Comparison of ENCODE assay signal across 2 cellular contexts in the genomic region with DNA sequence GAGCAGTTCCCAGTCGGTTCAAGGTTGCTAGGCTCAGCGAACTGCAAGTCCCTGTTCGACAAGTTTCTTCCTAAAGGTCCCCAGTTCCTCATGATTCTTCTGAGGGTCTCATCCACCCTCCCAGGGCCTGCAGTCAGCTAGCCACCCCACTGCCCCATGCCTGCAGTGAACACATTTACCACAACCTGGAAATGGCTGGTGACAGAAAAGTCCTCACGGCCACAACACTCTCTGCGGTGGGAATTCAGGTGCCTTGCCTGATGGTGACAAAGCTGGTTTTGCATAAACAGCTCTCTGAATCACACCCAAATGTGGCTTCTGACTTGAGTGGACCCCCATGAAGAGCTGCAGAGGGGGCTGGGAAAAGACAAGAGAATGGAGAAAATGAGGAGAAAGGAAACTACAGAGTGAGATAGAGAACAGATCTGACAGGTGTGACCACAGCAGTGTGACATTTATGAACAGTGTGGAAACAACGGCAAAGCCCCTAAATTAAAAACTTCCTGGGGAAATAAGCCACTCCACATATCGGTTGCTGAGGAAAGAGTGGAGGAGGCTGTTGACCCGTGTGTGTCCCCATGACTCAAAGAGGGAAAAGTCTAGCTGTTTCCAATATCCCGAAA.
TF ChIP-seq lines count a peak whose summit lies in the region.

No MANE protein-coding gene starts in this region.

TF ChIP-seq in GM12891, 5 proteins besides CTCF, POLR2A, EP300 and RAD21:
- no peak; the same call in 1 of the 2 replicates for TF ChIP-seq SPI1 (IDR thresholded peaks at IDR 0.05; ENCODE audit: low read depth, low read length)
- peak; percentile 65; the same call in 1 of the 2 replicates for TF ChIP-seq TAF1 (IDR thresholded peaks at IDR 0.05; ENCODE audit: low read depth, low read length)
- TF ChIP-seq POLR2AphosphoS5 (IDR thresholded peaks at IDR 0.05; ENCODE audit: low read depth, low read length): peak; percentile 53; the same call in 1 of the 2 replicates
- TF ChIP-seq POU2F2 (IDR thresholded peaks at IDR 0.05; ENCODE audit: low read depth, low read length): peak; percentile 92
- TF ChIP-seq PAX5 (IDR thresholded peaks at IDR 0.05; ENCODE audit: insufficient read depth, low read length, severe bottlenecking): no peak
TF ChIP-seq in GM12891: peak in this region for 3.

TF ChIP-seq in GM23338, 12 proteins besides CTCF, POLR2A, EP300 and RAD21:
- TF ChIP-seq ZNF114 (CRISPR knock-in tag; IDR thresholded peaks at IDR 0.05) (no peak), JUNB (IDR thresholded peaks at IDR 0.05; ENCODE audit: unreplicated experiment) (no peak), STAT1 (IDR thresholded peaks at IDR 0.05; ENCODE audit: unreplicated experiment) (no peak), EZH2phosphoT487 (IDR thresholded peaks at IDR 0.05; ENCODE audit: unreplicated experiment) (no peak), NANOG (IDR thresholded peaks at IDR 0.05; ENCODE audit: borderline replicate concordance) (no peak), CREB1 (CRISPR knock-in tag; IDR thresholded peaks at IDR 0.05; ENCODE audit: low read depth) (no peak), ZNF331 (CRISPR knock-in tag; IDR thresholded peaks at IDR 0.05; ENCODE audit: low read depth) (no peak), POLR2AphosphoS5 (IDR thresholded peaks at IDR 0.05; ENCODE audit: low read depth) (no peak), EZH2 (IDR thresholded peaks at IDR 0.05; ENCODE audit: low read depth, unreplicated experiment) (no peak)
- TF ChIP-seq, protein P1, sequence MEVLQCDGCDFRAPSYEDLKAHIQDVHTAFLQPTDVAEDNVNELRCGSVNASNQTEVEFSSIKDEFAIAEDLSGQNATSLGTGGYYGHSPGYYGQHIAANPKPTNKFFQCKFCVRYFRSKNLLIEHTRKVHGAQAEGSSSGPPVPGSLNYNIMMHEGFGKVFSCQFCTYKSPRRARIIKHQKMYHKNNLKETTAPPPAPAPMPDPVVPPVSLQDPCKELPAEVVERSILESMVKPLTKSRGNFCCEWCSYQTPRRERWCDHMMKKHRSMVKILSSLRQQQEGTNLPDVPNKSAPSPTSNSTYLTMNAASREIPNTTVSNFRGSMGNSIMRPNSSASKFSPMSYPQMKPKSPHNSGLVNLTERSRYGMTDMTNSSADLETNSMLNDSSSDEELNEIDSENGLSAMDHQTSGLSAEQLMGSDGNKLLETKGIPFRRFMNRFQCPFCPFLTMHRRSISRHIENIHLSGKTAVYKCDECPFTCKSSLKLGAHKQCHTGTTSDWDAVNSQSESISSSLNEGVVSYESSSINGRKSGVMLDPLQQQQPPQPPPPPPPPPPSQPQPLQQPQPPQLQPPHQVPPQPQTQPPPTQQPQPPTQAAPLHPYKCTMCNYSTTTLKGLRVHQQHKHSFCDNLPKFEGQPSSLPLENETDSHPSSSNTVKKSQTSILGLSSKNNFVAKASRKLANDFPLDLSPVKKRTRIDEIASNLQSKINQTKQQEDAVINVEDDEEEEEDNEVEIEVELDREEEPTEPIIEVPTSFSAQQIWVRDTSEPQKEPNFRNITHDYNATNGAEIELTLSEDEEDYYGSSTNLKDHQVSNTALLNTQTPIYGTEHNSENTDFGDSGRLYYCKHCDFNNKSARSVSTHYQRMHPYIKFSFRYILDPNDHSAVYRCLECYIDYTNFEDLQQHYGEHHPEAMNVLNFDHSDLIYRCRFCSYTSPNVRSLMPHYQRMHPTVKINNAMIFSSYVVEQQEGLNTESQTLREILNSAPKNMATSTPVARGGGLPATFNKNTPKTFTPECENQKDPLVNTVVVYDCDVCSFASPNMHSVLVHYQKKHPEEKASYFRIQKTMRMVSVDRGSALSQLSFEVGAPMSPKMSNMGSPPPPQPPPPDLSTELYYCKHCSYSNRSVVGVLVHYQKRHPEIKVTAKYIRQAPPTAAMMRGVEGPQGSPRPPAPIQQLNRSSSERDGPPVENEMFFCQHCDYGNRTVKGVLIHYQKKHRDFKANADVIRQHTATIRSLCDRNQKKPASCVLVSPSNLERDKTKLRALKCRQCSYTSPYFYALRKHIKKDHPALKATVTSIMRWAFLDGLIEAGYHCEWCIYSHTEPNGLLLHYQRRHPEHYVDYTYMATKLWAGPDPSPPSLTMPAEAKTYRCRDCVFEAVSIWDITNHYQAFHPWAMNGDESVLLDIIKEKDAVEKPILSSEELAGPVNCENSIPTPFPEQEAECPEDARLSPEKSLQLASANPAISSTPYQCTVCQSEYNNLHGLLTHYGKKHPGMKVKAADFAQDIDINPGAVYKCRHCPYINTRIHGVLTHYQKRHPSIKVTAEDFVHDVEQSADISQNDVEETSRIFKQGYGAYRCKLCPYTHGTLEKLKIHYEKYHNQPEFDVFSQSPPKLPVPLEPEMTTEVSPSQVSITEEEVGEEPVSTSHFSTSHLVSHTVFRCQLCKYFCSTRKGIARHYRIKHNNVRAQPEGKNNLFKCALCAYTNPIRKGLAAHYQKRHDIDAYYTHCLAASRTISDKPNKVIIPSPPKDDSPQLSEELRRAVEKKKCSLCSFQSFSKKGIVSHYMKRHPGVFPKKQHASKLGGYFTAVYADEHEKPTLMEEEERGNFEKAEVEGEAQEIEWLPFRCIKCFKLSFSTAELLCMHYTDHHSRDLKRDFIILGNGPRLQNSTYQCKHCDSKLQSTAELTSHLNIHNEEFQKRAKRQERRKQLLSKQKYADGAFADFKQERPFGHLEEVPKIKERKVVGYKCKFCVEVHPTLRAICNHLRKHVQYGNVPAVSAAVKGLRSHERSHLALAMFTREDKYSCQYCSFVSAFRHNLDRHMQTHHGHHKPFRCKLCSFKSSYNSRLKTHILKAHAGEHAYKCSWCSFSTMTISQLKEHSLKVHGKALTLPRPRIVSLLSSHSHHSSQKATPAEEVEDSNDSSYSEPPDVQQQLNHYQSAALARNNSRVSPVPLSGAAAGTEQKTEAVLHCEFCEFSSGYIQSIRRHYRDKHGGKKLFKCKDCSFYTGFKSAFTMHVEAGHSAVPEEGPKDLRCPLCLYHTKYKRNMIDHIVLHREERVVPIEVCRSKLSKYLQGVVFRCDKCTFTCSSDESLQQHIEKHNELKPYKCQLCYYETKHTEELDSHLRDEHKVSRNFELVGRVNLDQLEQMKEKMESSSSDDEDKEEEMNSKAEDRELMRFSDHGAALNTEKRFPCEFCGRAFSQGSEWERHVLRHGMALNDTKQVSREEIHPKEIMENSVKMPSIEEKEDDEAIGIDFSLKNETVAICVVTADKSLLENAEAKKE (CRISPR knock-in tag; IDR thresholded peaks at IDR 0.05): no peak
- TF ChIP-seq, protein P2, sequence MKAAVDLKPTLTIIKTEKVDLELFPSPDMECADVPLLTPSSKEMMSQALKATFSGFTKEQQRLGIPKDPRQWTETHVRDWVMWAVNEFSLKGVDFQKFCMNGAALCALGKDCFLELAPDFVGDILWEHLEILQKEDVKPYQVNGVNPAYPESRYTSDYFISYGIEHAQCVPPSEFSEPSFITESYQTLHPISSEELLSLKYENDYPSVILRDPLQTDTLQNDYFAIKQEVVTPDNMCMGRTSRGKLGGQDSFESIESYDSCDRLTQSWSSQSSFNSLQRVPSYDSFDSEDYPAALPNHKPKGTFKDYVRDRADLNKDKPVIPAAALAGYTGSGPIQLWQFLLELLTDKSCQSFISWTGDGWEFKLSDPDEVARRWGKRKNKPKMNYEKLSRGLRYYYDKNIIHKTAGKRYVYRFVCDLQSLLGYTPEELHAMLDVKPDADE (IDR thresholded peaks at IDR 0.05): no peak
- TF ChIP-seq, protein P3, sequence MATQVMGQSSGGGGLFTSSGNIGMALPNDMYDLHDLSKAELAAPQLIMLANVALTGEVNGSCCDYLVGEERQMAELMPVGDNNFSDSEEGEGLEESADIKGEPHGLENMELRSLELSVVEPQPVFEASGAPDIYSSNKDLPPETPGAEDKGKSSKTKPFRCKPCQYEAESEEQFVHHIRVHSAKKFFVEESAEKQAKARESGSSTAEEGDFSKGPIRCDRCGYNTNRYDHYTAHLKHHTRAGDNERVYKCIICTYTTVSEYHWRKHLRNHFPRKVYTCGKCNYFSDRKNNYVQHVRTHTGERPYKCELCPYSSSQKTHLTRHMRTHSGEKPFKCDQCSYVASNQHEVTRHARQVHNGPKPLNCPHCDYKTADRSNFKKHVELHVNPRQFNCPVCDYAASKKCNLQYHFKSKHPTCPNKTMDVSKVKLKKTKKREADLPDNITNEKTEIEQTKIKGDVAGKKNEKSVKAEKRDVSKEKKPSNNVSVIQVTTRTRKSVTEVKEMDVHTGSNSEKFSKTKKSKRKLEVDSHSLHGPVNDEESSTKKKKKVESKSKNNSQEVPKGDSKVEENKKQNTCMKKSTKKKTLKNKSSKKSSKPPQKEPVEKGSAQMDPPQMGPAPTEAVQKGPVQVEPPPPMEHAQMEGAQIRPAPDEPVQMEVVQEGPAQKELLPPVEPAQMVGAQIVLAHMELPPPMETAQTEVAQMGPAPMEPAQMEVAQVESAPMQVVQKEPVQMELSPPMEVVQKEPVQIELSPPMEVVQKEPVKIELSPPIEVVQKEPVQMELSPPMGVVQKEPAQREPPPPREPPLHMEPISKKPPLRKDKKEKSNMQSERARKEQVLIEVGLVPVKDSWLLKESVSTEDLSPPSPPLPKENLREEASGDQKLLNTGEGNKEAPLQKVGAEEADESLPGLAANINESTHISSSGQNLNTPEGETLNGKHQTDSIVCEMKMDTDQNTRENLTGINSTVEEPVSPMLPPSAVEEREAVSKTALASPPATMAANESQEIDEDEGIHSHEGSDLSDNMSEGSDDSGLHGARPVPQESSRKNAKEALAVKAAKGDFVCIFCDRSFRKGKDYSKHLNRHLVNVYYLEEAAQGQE (IDR thresholded peaks at IDR 0.05; ENCODE audit: unreplicated experiment): no peak
